1 cellular context compared by ENCODE assay signal in genomic region chr3:177523072-177523675, GRCh38.
TF ChIP-seq lines count a peak whose summit lies in the region.

No MANE protein-coding gene starts in this region.

TF ChIP-seq in HepG2, 621 proteins besides CTCF, POLR2A, EP300 and RAD21 (continued from another document):
- TF ChIP-seq GFI1 (CRISPR knock-in tag; IDR thresholded peaks at IDR 0.05; ENCODE audit: borderline replicate concordance) (no peak), ZBTB4 (CRISPR knock-in tag; IDR thresholded peaks at IDR 0.05; ENCODE audit: borderline replicate concordance) (no peak), CAMTA2 (CRISPR knock-in tag; IDR thresholded peaks at IDR 0.05; ENCODE audit: borderline replicate concordance) (no peak), ETV6 (CRISPR knock-in tag; conservative IDR thresholded peaks at IDR 0.05) (no peak)
- TF ChIP-seq, protein P1, sequence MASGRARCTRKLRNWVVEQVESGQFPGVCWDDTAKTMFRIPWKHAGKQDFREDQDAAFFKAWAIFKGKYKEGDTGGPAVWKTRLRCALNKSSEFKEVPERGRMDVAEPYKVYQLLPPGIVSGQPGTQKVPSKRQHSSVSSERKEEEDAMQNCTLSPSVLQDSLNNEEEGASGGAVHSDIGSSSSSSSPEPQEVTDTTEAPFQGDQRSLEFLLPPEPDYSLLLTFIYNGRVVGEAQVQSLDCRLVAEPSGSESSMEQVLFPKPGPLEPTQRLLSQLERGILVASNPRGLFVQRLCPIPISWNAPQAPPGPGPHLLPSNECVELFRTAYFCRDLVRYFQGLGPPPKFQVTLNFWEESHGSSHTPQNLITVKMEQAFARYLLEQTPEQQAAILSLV (CRISPR knock-in tag; IDR thresholded peaks at IDR 0.05; ENCODE audit: borderline replicate concordance), result no peak
